Comparison of ENCODE assay signal across 7 cellular contexts in genomic region chr9:112218908-112219307, GRCh38.
DNase-seq lines count a peak whose midpoint lies in the region; ATAC-seq lines count a peak whose summit lies in the region.

No MANE protein-coding gene starts in this region.

- peak; percentile 7 for DNase-seq in germinal center (ENCODE audit: low spot score)
- DNase-seq in NCI-H774 (lab: John Stamatoyannopoulos, UW), result no peak
- no peak for DNase-seq in NCI-H1694 (lab: John Stamatoyannopoulos, UW)
- DNase-seq in COR-L47 (lab: John Stamatoyannopoulos, UW), result no peak

- ATAC-seq in GM18868 (IDR thresholded peaks at IDR 0.05; ENCODE audit: unreplicated experiment) (peak; percentile 92), GM21576 (IDR thresholded peaks at IDR 0.05; ENCODE audit: unreplicated experiment) (peak; percentile 96), HG03457 (IDR thresholded peaks at IDR 0.05; ENCODE audit: unreplicated experiment) (peak; percentile 86)
